Comparison of ENCODE assay signal across 17 cellular contexts in the genomic region with DNA sequence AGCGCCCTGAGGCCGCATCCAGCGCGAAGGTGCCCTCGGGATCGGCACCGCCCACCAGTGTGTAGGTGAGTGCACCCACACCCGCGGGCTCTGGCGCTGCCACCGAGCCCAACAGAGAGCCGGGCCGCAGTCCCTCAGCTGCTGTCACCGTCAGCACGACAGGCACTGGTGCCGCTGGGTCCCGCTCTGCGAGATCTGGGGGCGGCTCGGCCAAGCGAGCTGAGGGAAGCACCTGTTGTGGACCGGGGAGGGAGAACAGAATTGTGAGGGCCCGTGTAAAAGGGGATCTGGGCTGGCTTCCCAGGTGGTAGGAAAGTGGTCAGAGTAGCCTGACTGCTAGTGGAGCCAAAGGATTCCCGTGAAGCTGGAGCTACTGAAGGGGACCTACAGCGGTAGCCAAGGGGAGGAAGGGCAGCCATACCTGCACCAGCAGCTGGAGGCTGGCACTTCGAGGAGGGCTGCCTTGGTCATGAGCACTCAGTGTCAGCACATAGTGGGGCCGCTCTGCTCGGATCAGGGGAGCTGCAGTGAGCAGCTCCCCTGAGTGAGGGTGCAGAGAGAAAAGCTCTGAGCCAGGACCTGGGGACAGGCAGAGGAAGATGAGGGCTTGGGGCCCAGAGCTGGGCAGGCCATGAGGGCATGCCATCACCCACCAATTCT. TPM values are rescaled to one million over a fixed set of nuclear protein-coding genes. Genes with fewer than 3 reads are reported as not detected.
DNase-seq lines count a peak whose midpoint lies in the region; ATAC-seq and TF ChIP-seq lines count a peak whose summit lies in the region.
"Had no signal": no experiment of that assay in that cellular context is flagged by ENCODE, and none has a peak within 500 bp of the region (broad histone marks: within the 10 kb centered on the region; RNA-seq: fewer than 3 reads in every experiment).

No MANE protein-coding gene starts in this region.

- no peak for ATAC-seq in left lobe of liver
- ATAC-seq: left ventricle myocardium superior; naive thymus-derived CD4-positive, alpha-beta T cell had no signal

- 63% methylated on average over 10 of the region's 28 CpGs for WGBS in suprapubic skin

- no peak overlapping the region for H3K9ac ChIP-seq in colonic mucosa (ENCODE audit: low read depth in 2 of 2, low read length in 2 of 2)

- no peak overlapping the region for H3K27ac ChIP-seq in colonic mucosa
- no peak overlapping the region for H3K27ac ChIP-seq in suprapubic skin
- H3K27ac ChIP-seq: uterus had no signal

- H3K36me3 ChIP-seq in colonic mucosa (no peaks in the 10 kb centered on the region), suprapubic skin (peaks cover 59% of the 10 kb centered on the region), MG63 (no peaks in the 10 kb centered on the region)
- H3K36me3 ChIP-seq: uterus had no signal

- H3K4me1 ChIP-seq in colonic mucosa (peaks cover 5% of the 10 kb centered on the region), suprapubic skin (peaks cover 16% of the 10 kb centered on the region)
- H3K4me1 ChIP-seq: uterus had no signal

- H3K4me3 ChIP-seq in colonic mucosa (peak overlapping the region; percentile 35), suprapubic skin (peak overlapping the region; percentile 47), MG63 (no peak overlapping the region)
- H3K4me3 ChIP-seq: uterus had no signal

- TF ChIP-seq CTCF in colonic mucosa (IDR thresholded peaks at IDR 0.05) = no peak
- no peak for TF ChIP-seq CTCF in suprapubic skin (IDR thresholded peaks at IDR 0.05)

- H3K27me3 ChIP-seq in colonic mucosa = no peaks in the 10 kb centered on the region
- peaks cover 3% of the 10 kb centered on the region for H3K27me3 ChIP-seq in suprapubic skin
- no peaks in the 10 kb centered on the region for H3K27me3 ChIP-seq in MG63
- H3K27me3 ChIP-seq: uterus had no signal

- H3K9me3 ChIP-seq in colonic mucosa (no peaks in the 10 kb centered on the region), suprapubic skin (no peaks in the 10 kb centered on the region), MG63 (no peaks in the 10 kb centered on the region)
- H3K9me3 ChIP-seq: uterus had no signal

- no peak for TF ChIP-seq POLR2A in suprapubic skin (IDR thresholded peaks at IDR 0.05)

- no peak for TF ChIP-seq EP300 in suprapubic skin (IDR thresholded peaks at IDR 0.05)

- peak; percentile 45 for DNase-seq in activated effector memory CD4-positive, alpha-beta T cell treated with anti-CD3 and anti-CD28 coated beads, Interleukin-2, amount 50 U/mL, for 16 hours
- no peak for DNase-seq in activated effector memory CD4-positive, alpha-beta T cell treated with Interleukin-2 at 50 U/mL for 16 hours
- no peak for DNase-seq in colonic mucosa
- peak; percentile 40 for DNase-seq in left lobe of liver (ENCODE audit: low spot score)
- no peak for DNase-seq in suprapubic skin (ENCODE audit: low spot score in 2 of 2)
- DNase-seq in activated gamma-delta T cell (lab: John Stamatoyannopoulos, UW) = no peak
- no peak for DNase-seq in NCI-H2196 (lab: John Stamatoyannopoulos, UW; ENCODE audit: unreplicated experiment)
- no peak for DNase-seq in MG63
- DNase-seq: activated gamma-delta T cell treated with Interleukin-2 at 50 U/mL for 16 hours; dermis blood vessel endothelial cell; hippocampal formation; KG1; left ventricle myocardium superior; naive thymus-derived CD4-positive, alpha-beta T cell; SHP77; stimulated activated naive CD4-positive, alpha-beta T cell treated with Interleukin-2 at 50 U/mL for 16 hours had no signal

- intact Hi-C loops in colonic mucosa (cut with DNase I) = no loop called here

RNA-seq across cellular contexts. Expression of gene TPP1, which starts 11.5 kb away (rescaled TPM):
- total RNA-seq in colonic mucosa (100 to 1,000 TPM in 1 of 2 donors, 10 to 100 TPM in 1; 83.4 to 123 TPM), left lobe of liver (62.4 TPM), suprapubic skin (100 to 1,000 TPM in 2 of 4 donors, 10 to 100 TPM in 2; 56.1 to 126 (median 81.9) TPM)
- total RNA-seq in MG63 (2014; rRNA removed; shearing (Covaris generic); ENCODE audit: low replicate concordance) = 2.5 and 15.2 TPM in 2 replicates

RNA-seq across cellular contexts. Expression of gene TAF10, which starts 18.7 kb away (rescaled TPM):
- total RNA-seq in colonic mucosa (100 to 1,000 TPM; 123 to 142 TPM), left lobe of liver (52.5 TPM), suprapubic skin (10 to 100 TPM; 24.1 to 54.5 (median 40.1) TPM)
- 59.5 and 111 TPM in 2 replicates for total RNA-seq in MG63 (2014; rRNA removed; shearing (Covaris generic); ENCODE audit: low replicate concordance)

RNA-seq across cellular contexts. Expression of gene DCHS1, which starts 24.8 kb away (rescaled TPM):
- 1 to 10 TPM; 4.7 to 8.3 TPM for total RNA-seq in colonic mucosa
- 2.5 TPM for total RNA-seq in left lobe of liver
- total RNA-seq in suprapubic skin = 1 to 10 TPM; 3.9 to 9.0 (median 6.4) TPM
- 4.3 and 5.4 TPM in 2 replicates for total RNA-seq in MG63 (2014; rRNA removed; shearing (Covaris generic); ENCODE audit: low replicate concordance)

RNA-seq across cellular contexts. Expression of gene ILK, which starts 27.2 kb away (rescaled TPM):
- total RNA-seq in colonic mucosa (100 to 1,000 TPM; 115 to 157 TPM), left lobe of liver (41.1 TPM), suprapubic skin (10 to 100 TPM; 59.8 to 83.8 (median 71.5) TPM)
- 92.9 and 136 TPM in 2 replicates for total RNA-seq in MG63 (2014; rRNA removed; shearing (Covaris generic); ENCODE audit: low replicate concordance)

RNA-seq across cellular contexts. Expression of gene RRP8, which starts 27.3 kb away (rescaled TPM):
- total RNA-seq in colonic mucosa = 10 to 100 TPM; 17.5 to 25.7 TPM
- 14.4 TPM for total RNA-seq in left lobe of liver
- 10 to 100 TPM; 15.9 to 33.6 (median 18.3) TPM for total RNA-seq in suprapubic skin
- 21.1 and 32.9 TPM in 2 replicates for total RNA-seq in MG63 (2014; rRNA removed; shearing (Covaris generic); ENCODE audit: low replicate concordance)

Comparison
In these comparisons a context has a peak if more than half of its experiments do, and no peak if none do; other contexts are left out.
1. DNase-seq: peak in activated effector memory CD4-positive, alpha-beta T cell treated with anti-CD3 and anti-CD28 coated beads, Interleukin-2, amount 50 U/mL, for 16 hours (single experiment) and left lobe of liver (single experiment); none in activated effector memory CD4-positive, alpha-beta T cell treated with Interleukin-2 at 50 U/mL for 16 hours (single experiment), colonic mucosa (single experiment), suprapubic skin (0 of 2), activated gamma-delta T cell (single experiment), NCI-H2196 (single experiment) and MG63 (single experiment).